Comparison of ENCODE assay signal across 8 cellular contexts in the genomic region with DNA sequence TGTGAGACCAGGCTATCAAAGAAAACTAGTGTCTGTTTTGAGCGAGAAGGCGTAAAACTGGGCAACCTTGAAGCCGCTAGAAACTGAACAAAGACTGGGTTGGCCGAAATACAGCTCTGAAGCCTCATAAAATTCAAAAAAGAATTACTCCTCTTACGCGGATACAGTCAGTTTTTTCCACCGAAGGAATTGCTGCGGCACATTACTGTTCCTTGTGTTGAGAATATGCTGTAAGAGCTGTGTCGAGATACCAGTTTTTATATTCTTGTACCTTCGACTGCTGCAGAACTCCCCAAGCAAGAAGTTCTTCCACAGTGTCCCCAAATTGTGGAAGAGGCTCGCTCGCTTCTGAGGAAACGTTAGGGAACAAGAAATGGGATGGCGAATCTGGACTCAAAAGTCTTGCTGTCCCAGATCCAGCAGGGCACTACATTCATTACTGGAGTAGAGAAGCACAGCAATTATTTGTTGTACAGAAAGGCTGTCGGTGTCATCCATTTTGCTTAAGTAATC. TPM values are rescaled to one million over a fixed set of nuclear protein-coding genes. Genes with fewer than 3 reads are reported as not detected.
DNase-seq lines count a peak whose midpoint lies in the region; FAIRE-seq and TF ChIP-seq lines count a peak whose summit lies in the region.

No MANE protein-coding gene starts in this region.

- H3K4me3 ChIP-seq in HL-60 (replicated peaks; ENCODE audit: insufficient read depth, low read length) (peak overlapping the region; percentile 30), kidney (ENCODE audit: low read length in 2 of 2) (peak overlapping the region; percentile 96 to 100), testis (peak overlapping the region; percentile 75 to 95)

- H3K4me1 Mint-ChIP-seq in activated naive CD4-positive, alpha-beta T cell treated with anti-CD3 and anti-CD28 coated beads, Interleukin-2, amount 50 U/mL, for 24 hours, result peaks cover 31% of the 10 kb centered on the region

- H3K27me3 ChIP-seq in HL-60 (ENCODE audit: insufficient read depth, poor library complexity, severe bottlenecking) (no peaks in the 10 kb centered on the region), testis (no peaks in the 10 kb centered on the region)

- peaks cover 6% of the 10 kb centered on the region for H3K36me3 Mint-ChIP-seq in activated naive CD4-positive, alpha-beta T cell treated with anti-CD3 and anti-CD28 coated beads, Interleukin-2, amount 50 U/mL, for 24 hours

- no peak for TF ChIP-seq POLR2A in testis (IDR thresholded peaks at IDR 0.05)

- peak overlapping the region; percentile 68 to 88 for H3K9ac ChIP-seq in kidney (ENCODE audit: low read length in 2 of 2)

- no peak for FAIRE-seq in kidney (lab: Jason Lieb, UNC)

- H3K4me1 ChIP-seq in kidney (ENCODE audit: control insufficient read depth in 1 of 2, insufficient read depth in 1 of 2, low read depth in 1 of 2, low read length in 2 of 2) (peaks cover 3 to 6% of the 10 kb centered on the region in 2 donors), testis (peaks cover 6% of the 10 kb centered on the region)

- H3K36me3 ChIP-seq in kidney (ENCODE audit: control insufficient read depth in 1 of 2, insufficient read depth in 2 of 2, low read length in 2 of 2), result peaks cover 8 to 12% of the 10 kb centered on the region in 2 donors
- no peaks in the 10 kb centered on the region for H3K36me3 ChIP-seq in testis (ENCODE audit: low read depth, missing control alignments)

- H3K4me3 Mint-ChIP-seq in activated naive CD4-positive, alpha-beta T cell treated with anti-CD3 and anti-CD28 coated beads, Interleukin-2, amount 50 U/mL, for 24 hours, result peak overlapping the region; percentile 92

- DNase-seq in activated naive CD4-positive, alpha-beta T cell treated with Interleukin-2 at 50 U/mL for 16 hours, result no peak
- DNase-seq in HL-60 (ENCODE audit: low read depth in 1 of 2, low spot score in 1 of 2) (no peak), kidney (no peak), testis (no peak), SK-N-DZ (ENCODE audit: low spot score) (no peak), putamen (ENCODE audit: low spot score) (no peak)

- peak overlapping the region; percentile 97 for H3K27ac Mint-ChIP-seq in activated naive CD4-positive, alpha-beta T cell treated with anti-CD3 and anti-CD28 coated beads, Interleukin-2, amount 50 U/mL, for 24 hours

- intact Hi-C loops in kidney (cut with DNase I), result no loop called here
- intact Hi-C loops in testis (cut with DNase I; ENCODE audit: low total_unique reads), result no loop called here

- TF ChIP-seq CTCF in HL-60 (IDR thresholded peaks at IDR 0.05; ENCODE audit: insufficient read depth, low read length), result no peak
- no peak for TF ChIP-seq CTCF in kidney (IDR thresholded peaks at IDR 0.05; ENCODE audit: borderline replicate concordance, extremely low read depth, insufficient read depth)
- TF ChIP-seq CTCF in testis (IDR thresholded peaks at IDR 0.05), result no peak

- 10 to 11% methylated on average over 15 of the region's 15 CpGs for WGBS in testis, 2 donors

- H3K27me3 Mint-ChIP-seq in activated naive CD4-positive, alpha-beta T cell treated with anti-CD3 and anti-CD28 coated beads, Interleukin-2, amount 50 U/mL, for 24 hours, result peaks cover 9% of the 10 kb centered on the region

- H3K9me3 Mint-ChIP-seq in activated naive CD4-positive, alpha-beta T cell treated with anti-CD3 and anti-CD28 coated beads, Interleukin-2, amount 50 U/mL, for 24 hours, result no peaks in the 10 kb centered on the region

- H3K9me3 ChIP-seq in kidney (ENCODE audit: control insufficient read depth in 1 of 2, low read length in 2 of 2) (no peaks in the 10 kb centered on the region), testis (no peaks in the 10 kb centered on the region)

- peak overlapping the region; percentile 89 for H3K27ac ChIP-seq in HL-60 (replicated peaks)
- H3K27ac ChIP-seq in angular gyrus (ENCODE audit: low read depth, low read length), result peak overlapping the region; percentile 90
- peak overlapping the region; percentile 94 to 98 for H3K27ac ChIP-seq in kidney (ENCODE audit: low read depth in 2 of 2, low read length in 2 of 2)
- H3K27ac ChIP-seq in testis, result peak overlapping the region; percentile 77 to 92

RNA-seq across cellular contexts. Expression of gene COX7A2, which starts 0.5 kb away (rescaled TPM):
- total RNA-seq in kidney (315 TPM), testis (100 to 1,000 TPM; 154 to 167 TPM)
- polyA plus RNA-seq in kidney (ENCODE audit: insufficient read depth, low read depth, low replicate concordance) (812 TPM), testis (ENCODE audit: insufficient read depth, low read depth, low replicate concordance) (1,268 TPM)
- polyA plus RNA-seq in SK-N-DZ (2014; cell fraction: cytosol; rRNA removed), result 4,889 and 5,791 TPM in 2 replicates
- polyA plus RNA-seq in SK-N-DZ (2014; cell fraction: nucleus; rRNA removed), result 1,566 and 3,018 TPM in 2 replicates

RNA-seq across cellular contexts. Expression of gene COL12A1, which starts 38.3 kb away (rescaled TPM):
- total RNA-seq in kidney (28.3 TPM), testis (10 to 100 TPM; 11.4 to 13.6 TPM)
- polyA plus RNA-seq in kidney (ENCODE audit: insufficient read depth, low read depth, low replicate concordance) (12.3 TPM), testis (ENCODE audit: insufficient read depth, low read depth, low replicate concordance) (27.3 TPM)
- polyA plus RNA-seq in SK-N-DZ (2014; cell fraction: cytosol; rRNA removed), result 0.05 TPM in 1 of 2 replicates, not detected in the other
- polyA plus RNA-seq in SK-N-DZ (2014; cell fraction: nucleus; rRNA removed), result 0.01 and 0.11 TPM in 2 replicates

RNA-seq across cellular contexts. Expression of gene TMEM30A, which starts 40.5 kb away (rescaled TPM):
- total RNA-seq in kidney (101 TPM), testis (10 to 100 TPM; 53.8 to 57.4 TPM)
- polyA plus RNA-seq in kidney (ENCODE audit: insufficient read depth, low read depth, low replicate concordance) (51.0 TPM), testis (ENCODE audit: insufficient read depth, low read depth, low replicate concordance) (52.7 TPM)
- 49.6 and 50.8 TPM in 2 replicates for polyA plus RNA-seq in SK-N-DZ (2014; cell fraction: cytosol; rRNA removed)
- 24.2 and 24.6 TPM in 2 replicates for polyA plus RNA-seq in SK-N-DZ (2014; cell fraction: nucleus; rRNA removed)

Comparison
In these comparisons a context has a peak if more than half of its experiments do, and no peak if none do; other contexts are left out.
1. H3K4me3 ChIP-seq: peak in every context shown above with its lines; median percentile 98 in kidney; 85 in testis; 30 in HL-60.